17 cellular contexts compared by ENCODE assay signal in genomic region chr17:76428511-76428910, GRCh38. TPM values are rescaled to one million over a fixed set of nuclear protein-coding genes. Genes with fewer than 3 reads are reported as not detected.
"Had no signal": no experiment of that assay in that cellular context is flagged by ENCODE, and none has a peak within 500 bp of the region (broad histone marks: within the 10 kb centered on the region; RNA-seq: fewer than 3 reads in every experiment).

No MANE protein-coding gene starts in this region.

- H3K9me3 Mint-ChIP-seq: activated CD4-positive, alpha-beta memory T cell treated with anti-CD3 and anti-CD28 coated beads, Interleukin-2, amount 10 ng/mL, durations not matched to agents 7 days and 5 days; activated naive CD4-positive, alpha-beta T cell treated with anti-CD3 and anti-CD28 coated beads, Interleukin-2, amount 10 ng/mL, durations not matched to agents 7 days and 5 days; activated T-cell treated with anti-CD3 and anti-CD28 coated beads, Interleukin-2, amount 50 U/mL, for 24 hours; immature natural killer cell; naive thymus-derived CD8-positive, alpha-beta T cell had no signal

- H3K4me3 ChIP-seq: mucosa of descending colon, right atrium auricular region had no signal

- H3K36me3 ChIP-seq: neutrophil, right atrium auricular region had no signal

- H3K27ac Mint-ChIP-seq: activated CD4-positive, alpha-beta memory T cell treated with anti-CD3 and anti-CD28 coated beads, Interleukin-2, amount 10 ng/mL, durations not matched to agents 7 days and 5 days; activated naive CD4-positive, alpha-beta T cell treated with anti-CD3 and anti-CD28 coated beads, Interleukin-2, amount 10 ng/mL, durations not matched to agents 7 days and 5 days; activated T-cell treated with anti-CD3 and anti-CD28 coated beads, Interleukin-2, amount 50 U/mL, for 24 hours; T-helper 17 cell had no signal

- H3K27me3 Mint-ChIP-seq: activated CD4-positive, alpha-beta memory T cell treated with anti-CD3 and anti-CD28 coated beads, Interleukin-2, amount 10 ng/mL, durations not matched to agents 7 days and 5 days; activated naive CD4-positive, alpha-beta T cell treated with anti-CD3 and anti-CD28 coated beads, Interleukin-2, amount 10 ng/mL, durations not matched to agents 7 days and 5 days; activated T-cell treated with anti-CD3 and anti-CD28 coated beads, Interleukin-2, amount 50 U/mL, for 24 hours; naive thymus-derived CD8-positive, alpha-beta T cell; T-helper 17 cell had no signal

- DNase-seq: activated CD4-positive, alpha-beta memory T cell treated with anti-CD3 and anti-CD28 coated beads, Interleukin-2, amount 10 ng/mL, durations not matched to agents 7 days and 5 days; activated CD4-positive, alpha-beta T cell treated with anti-CD3 and anti-CD28 coated beads for 4 hours; activated naive CD4-positive, alpha-beta T cell treated with anti-CD3 and anti-CD28 coated beads, Interleukin-2, amount 10 ng/mL, durations not matched to agents 7 days and 5 days; activated T-cell treated with anti-CD3 and anti-CD28 coated beads, Interleukin-2, amount 50 U/mL, for 24 hours; foreskin melanocyte; head of caudate nucleus; immature natural killer cell; left cardiac atrium; mucosa of descending colon; naive thymus-derived CD8-positive, alpha-beta T cell; T-helper 17 cell; WERI-Rb-1 had no signal

- H3K27ac ChIP-seq: neutrophil, WERI-Rb-1 had no signal

- H3K36me3 Mint-ChIP-seq: immature natural killer cell had no signal

- H3K4me3 Mint-ChIP-seq: activated CD4-positive, alpha-beta memory T cell treated with anti-CD3 and anti-CD28 coated beads, Interleukin-2, amount 10 ng/mL, durations not matched to agents 7 days and 5 days; activated naive CD4-positive, alpha-beta T cell treated with anti-CD3 and anti-CD28 coated beads, Interleukin-2, amount 10 ng/mL, durations not matched to agents 7 days and 5 days; activated T-cell treated with anti-CD3 and anti-CD28 coated beads, Interleukin-2, amount 50 U/mL, for 24 hours; immature natural killer cell; T-helper 17 cell had no signal

- H3K9me3 ChIP-seq: mucosa of descending colon, neutrophil, right atrium auricular region had no signal

- H3K27me3 ChIP-seq: neutrophil, right atrium auricular region had no signal

- H3K4me1 Mint-ChIP-seq: activated naive CD4-positive, alpha-beta T cell treated with anti-CD3 and anti-CD28 coated beads, Interleukin-2, amount 10 ng/mL, durations not matched to agents 7 days and 5 days had no signal

RNA-seq across cellular contexts. Expression of gene AANAT, which starts 38.9 kb away (rescaled TPM):
- total RNA-seq: activated CD4-positive, alpha-beta memory T cell treated with anti-CD3 and anti-CD28 coated beads, Interleukin-2, amount 10 ng/mL, durations not matched to agents 7 days and 5 days; cardiac septum; esophagus mucosa; left cardiac atrium; mucosa of descending colon; naive thymus-derived CD8-positive, alpha-beta T cell; right atrium auricular region; T-helper 17 cell; ureter had no signal
- polyA plus RNA-seq: naive thymus-derived CD8-positive, alpha-beta T cell had no signal
